ENCODE assay signal across 8 cellular contexts in the genomic region with DNA sequence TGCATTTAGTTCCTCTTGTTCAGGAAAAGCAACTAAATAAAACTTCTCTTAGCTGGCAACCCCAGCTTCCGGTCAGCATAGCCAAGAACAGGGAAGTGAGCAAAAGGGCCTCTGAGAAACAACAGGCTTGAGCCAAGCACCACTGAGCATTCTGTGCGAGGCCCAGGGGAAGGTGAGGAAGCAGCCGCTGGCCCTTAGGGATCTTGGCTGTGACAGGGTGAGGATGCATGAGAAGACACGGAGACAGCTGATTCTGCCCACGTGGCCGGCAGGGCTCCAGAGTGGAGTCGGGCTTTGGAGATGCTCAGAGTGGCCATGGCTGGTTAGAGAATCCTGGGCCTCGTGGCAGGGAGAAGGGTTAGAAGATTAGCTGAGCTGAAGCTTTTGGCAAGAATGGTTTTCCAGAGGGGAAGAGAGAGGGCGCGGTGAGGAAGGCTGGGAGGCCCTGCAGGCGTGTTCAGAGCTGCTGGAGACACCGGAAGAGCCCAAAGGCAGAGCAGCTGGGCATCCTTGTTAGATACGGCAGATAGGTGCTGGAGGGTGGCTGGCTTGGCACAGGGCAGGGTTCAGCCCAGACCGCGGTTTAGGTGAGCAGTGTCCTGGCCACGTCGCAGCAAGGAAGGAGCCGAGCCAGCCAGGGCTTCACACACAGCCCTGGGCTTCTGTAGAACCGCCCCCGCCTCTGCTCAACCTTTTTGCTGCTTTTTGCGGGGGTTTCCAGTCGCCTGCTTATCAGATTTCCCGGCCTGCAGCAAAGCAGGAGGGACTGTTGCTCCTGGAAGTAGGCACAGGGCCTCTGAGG. TPM values are rescaled to one million over a fixed set of nuclear protein-coding genes. Genes with fewer than 3 reads are reported as not detected.
A peak's percentile ranks its signal among the peaks of the same experiment; 100 is the strongest.
DNase-seq lines count a peak whose midpoint lies in the region; ATAC-seq and TF ChIP-seq lines count a peak whose summit lies in the region.

No MANE protein-coding gene starts in this region.

- BruUV-seq in Calu3 (replicated peaks; lab: Mats Ljungman, UMichigan), result no TSS peak

- H3K9me3 ChIP-seq in CD4-positive, CD25-positive, alpha-beta regulatory T cell (ENCODE audit: control insufficient read depth in 2 of 2, low read length in 2 of 2), result no peaks in the 10 kb centered on the region

- H3K27me3 ChIP-seq in CD4-positive, CD25-positive, alpha-beta regulatory T cell (ENCODE audit: control insufficient read depth, insufficient read depth, low read length), result no peaks in the 10 kb centered on the region

- no peak overlapping the region for H3K27ac ChIP-seq in CD4-positive, CD25-positive, alpha-beta regulatory T cell (ENCODE audit: insufficient read depth, low read length, poor library complexity, severe bottlenecking)
- peak overlapping the region; percentile 49 for H3K27ac ChIP-seq in epithelial cell of prostate

- H3K36me3 Mint-ChIP-seq in CD4-positive, CD25-positive, alpha-beta regulatory T cell, result peaks cover 31% of the 10 kb centered on the region
- H3K36me3 Mint-ChIP-seq in nephron (ENCODE audit: low read depth) (peaks cover 31% of the 10 kb centered on the region), Calu3 (ENCODE audit: insufficient read depth, unreplicated experiment) (peaks cover 32% of the 10 kb centered on the region)

- peak overlapping the region; percentile 18 to 82 (median 75) for H3K27ac Mint-ChIP-seq in CD4-positive, CD25-positive, alpha-beta regulatory T cell
- H3K27ac Mint-ChIP-seq in nephron (peak overlapping the region; percentile 87 to 99 (median 99)), Calu3 (ENCODE audit: unreplicated experiment) (no peak overlapping the region)

- TF ChIP-seq CTCF in nephron (IDR thresholded peaks at IDR 0.05; ENCODE audit: unreplicated experiment in 3 of 3) (no peak), Calu3 (IDR thresholded peaks at IDR 0.05; ENCODE audit: unreplicated experiment) (no peak), GM10266 (IDR thresholded peaks at IDR 0.05; ENCODE audit: control insufficient read depth, insufficient read depth, low read depth, missing control alignments) (no peak)

- peaks cover 28% of the 10 kb centered on the region for H3K4me1 ChIP-seq in CD4-positive, CD25-positive, alpha-beta regulatory T cell (ENCODE audit: control insufficient read depth, insufficient read depth, low read length, poor library complexity, severe bottlenecking)

- H3K4me1 Mint-ChIP-seq in CD4-positive, CD25-positive, alpha-beta regulatory T cell, result peaks cover 10 to 55% (median 37%) of the 10 kb centered on the region in 4 donors
- H3K4me1 Mint-ChIP-seq in nephron (peaks cover 64% of the 10 kb centered on the region), Calu3 (ENCODE audit: low read depth, unreplicated experiment) (no peaks in the 10 kb centered on the region)

- intact Hi-C loops in Calu3 (cut with micrococcal nuclease; ENCODE audit: unreplicated experiment), result no loop called here

- H3K27me3 Mint-ChIP-seq in CD4-positive, CD25-positive, alpha-beta regulatory T cell, result no peaks in the 10 kb centered on the region
- H3K27me3 Mint-ChIP-seq in nephron (ENCODE audit: low read depth) (no peaks in the 10 kb centered on the region), Calu3 (ENCODE audit: unreplicated experiment) (no peaks in the 10 kb centered on the region)

- H3K9me3 Mint-ChIP-seq in CD4-positive, CD25-positive, alpha-beta regulatory T cell, result no peaks in the 10 kb centered on the region
- H3K9me3 Mint-ChIP-seq in nephron (no peaks in the 10 kb centered on the region), Calu3 (ENCODE audit: low read depth, unreplicated experiment) (no peaks in the 10 kb centered on the region)

- peaks cover 70% of the 10 kb centered on the region for H3K36me3 ChIP-seq in CD4-positive, CD25-positive, alpha-beta regulatory T cell (ENCODE audit: control insufficient read depth, insufficient read depth, low read length)

- H3K4me3 Mint-ChIP-seq in CD4-positive, CD25-positive, alpha-beta regulatory T cell, result peak overlapping the region in 3 of 4 donors; percentile 2 to 72 (median 17)
- H3K4me3 Mint-ChIP-seq in nephron, result peak overlapping the region; percentile 66 to 70 (median 68)
- no peak overlapping the region for H3K4me3 Mint-ChIP-seq in Calu3 (ENCODE audit: low read depth, unreplicated experiment)

- CTCF ChIA-PET in Calu3 (lab: Charles Lee), result no interaction called here

- no peak overlapping the region for H3K4me3 ChIP-seq in CD4-positive, CD25-positive, alpha-beta regulatory T cell (ENCODE audit: low read depth, low read length)

- no peak for ATAC-seq in CD4-positive, CD25-positive, alpha-beta regulatory T cell (ENCODE audit: low read depth in 2 of 2)
- peak; percentile 6; the same call in 2 of the 3 replicates for ATAC-seq in SK-N-SH treated with all-trans-retinoic acid at 6 μM for 48 hours
- no peak for ATAC-seq in GM21576 (IDR thresholded peaks at IDR 0.05; ENCODE audit: unreplicated experiment)

- no peak for DNase-seq in CD4-positive, CD25-positive, alpha-beta regulatory T cell
- DNase-seq in epithelial cell of prostate (ENCODE audit: low read depth, low spot score) (no peak), Calu3 (no peak), islet precursor cell (no peak), GM10266 (ENCODE audit: extremely low spot score) (no peak)

TF ChIP-seq in SK-N-SH treated with all-trans-retinoic acid at 6 μM for 48 hours, 23 proteins besides CTCF, POLR2A, EP300 and RAD21 (continues in another document):
- TF ChIP-seq OSR1 (CRISPR knock-in tag; IDR thresholded peaks at IDR 0.05) (no peak), ISL1 (CRISPR knock-in tag; IDR thresholded peaks at IDR 0.05) (no peak), SNAI2 (CRISPR knock-in tag; IDR thresholded peaks at IDR 0.05) (no peak), ARNTL (CRISPR knock-in tag; IDR thresholded peaks at IDR 0.05; ENCODE audit: borderline replicate concordance, low read depth) (no peak), BACH2 (CRISPR knock-in tag; IDR thresholded peaks at IDR 0.05; ENCODE audit: borderline replicate concordance) (no peak), GLIS3 (CRISPR knock-in tag; IDR thresholded peaks at IDR 0.05) (no peak), ZNF70 (CRISPR knock-in tag; IDR thresholded peaks at IDR 0.05) (no peak), ZNF8 (CRISPR knock-in tag; IDR thresholded peaks at IDR 0.05) (no peak)
- TF ChIP-seq, protein P1, sequence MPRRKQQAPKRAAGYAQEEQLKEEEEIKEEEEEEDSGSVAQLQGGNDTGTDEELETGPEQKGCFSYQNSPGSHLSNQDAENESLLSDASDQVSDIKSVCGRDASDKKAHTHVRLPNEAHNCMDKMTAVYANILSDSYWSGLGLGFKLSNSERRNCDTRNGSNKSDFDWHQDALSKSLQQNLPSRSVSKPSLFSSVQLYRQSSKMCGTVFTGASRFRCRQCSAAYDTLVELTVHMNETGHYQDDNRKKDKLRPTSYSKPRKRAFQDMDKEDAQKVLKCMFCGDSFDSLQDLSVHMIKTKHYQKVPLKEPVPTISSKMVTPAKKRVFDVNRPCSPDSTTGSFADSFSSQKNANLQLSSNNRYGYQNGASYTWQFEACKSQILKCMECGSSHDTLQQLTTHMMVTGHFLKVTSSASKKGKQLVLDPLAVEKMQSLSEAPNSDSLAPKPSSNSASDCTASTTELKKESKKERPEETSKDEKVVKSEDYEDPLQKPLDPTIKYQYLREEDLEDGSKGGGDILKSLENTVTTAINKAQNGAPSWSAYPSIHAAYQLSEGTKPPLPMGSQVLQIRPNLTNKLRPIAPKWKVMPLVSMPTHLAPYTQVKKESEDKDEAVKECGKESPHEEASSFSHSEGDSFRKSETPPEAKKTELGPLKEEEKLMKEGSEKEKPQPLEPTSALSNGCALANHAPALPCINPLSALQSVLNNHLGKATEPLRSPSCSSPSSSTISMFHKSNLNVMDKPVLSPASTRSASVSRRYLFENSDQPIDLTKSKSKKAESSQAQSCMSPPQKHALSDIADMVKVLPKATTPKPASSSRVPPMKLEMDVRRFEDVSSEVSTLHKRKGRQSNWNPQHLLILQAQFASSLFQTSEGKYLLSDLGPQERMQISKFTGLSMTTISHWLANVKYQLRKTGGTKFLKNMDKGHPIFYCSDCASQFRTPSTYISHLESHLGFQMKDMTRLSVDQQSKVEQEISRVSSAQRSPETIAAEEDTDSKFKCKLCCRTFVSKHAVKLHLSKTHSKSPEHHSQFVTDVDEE (CRISPR knock-in tag; IDR thresholded peaks at IDR 0.05), result no peak
- TF ChIP-seq, protein P2, sequence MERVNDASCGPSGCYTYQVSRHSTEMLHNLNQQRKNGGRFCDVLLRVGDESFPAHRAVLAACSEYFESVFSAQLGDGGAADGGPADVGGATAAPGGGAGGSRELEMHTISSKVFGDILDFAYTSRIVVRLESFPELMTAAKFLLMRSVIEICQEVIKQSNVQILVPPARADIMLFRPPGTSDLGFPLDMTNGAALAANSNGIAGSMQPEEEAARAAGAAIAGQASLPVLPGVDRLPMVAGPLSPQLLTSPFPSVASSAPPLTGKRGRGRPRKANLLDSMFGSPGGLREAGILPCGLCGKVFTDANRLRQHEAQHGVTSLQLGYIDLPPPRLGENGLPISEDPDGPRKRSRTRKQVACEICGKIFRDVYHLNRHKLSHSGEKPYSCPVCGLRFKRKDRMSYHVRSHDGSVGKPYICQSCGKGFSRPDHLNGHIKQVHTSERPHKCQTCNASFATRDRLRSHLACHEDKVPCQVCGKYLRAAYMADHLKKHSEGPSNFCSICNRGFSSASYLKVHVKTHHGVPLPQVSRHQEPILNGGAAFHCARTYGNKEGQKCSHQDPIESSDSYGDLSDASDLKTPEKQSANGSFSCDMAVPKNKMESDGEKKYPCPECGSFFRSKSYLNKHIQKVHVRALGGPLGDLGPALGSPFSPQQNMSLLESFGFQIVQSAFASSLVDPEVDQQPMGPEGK (CRISPR knock-in tag; IDR thresholded peaks at IDR 0.05; ENCODE audit: borderline replicate concordance), result no peak

RNA-seq across cellular contexts. Expression of a gene that starts 17.3 kb away (rescaled TPM):
- 140 TPM for total RNA-seq in CD4-positive, CD25-positive, alpha-beta regulatory T cell
- 10 to 100 TPM in 2 of 4 donors, 1 to 10 TPM in 2; 8.6 to 11.9 (median 9.8) TPM for polyA plus RNA-seq in CD4-positive, CD25-positive, alpha-beta regulatory T cell
- total RNA-seq in Calu3 (2022), result 57.1 and 62.0 TPM in 2 replicates

RNA-seq across cellular contexts. Expression of a gene that starts 46.9 kb away (rescaled TPM):
- total RNA-seq in CD4-positive, CD25-positive, alpha-beta regulatory T cell, result not detected
- not detected for polyA plus RNA-seq in CD4-positive, CD25-positive, alpha-beta regulatory T cell
- 3.6 and 4.4 TPM in 2 replicates for total RNA-seq in Calu3 (2022)

RNA-seq across cellular contexts. Expression of a gene that starts 58.0 kb away (rescaled TPM):
- total RNA-seq in CD4-positive, CD25-positive, alpha-beta regulatory T cell, result not detected
- not detected for polyA plus RNA-seq in CD4-positive, CD25-positive, alpha-beta regulatory T cell
- total RNA-seq in Calu3 (2022), result 0.12 TPM in 1 of 2 replicates, not detected in the other
